Comparison of ENCODE assay signal across 17 cellular contexts in the genomic region with DNA sequence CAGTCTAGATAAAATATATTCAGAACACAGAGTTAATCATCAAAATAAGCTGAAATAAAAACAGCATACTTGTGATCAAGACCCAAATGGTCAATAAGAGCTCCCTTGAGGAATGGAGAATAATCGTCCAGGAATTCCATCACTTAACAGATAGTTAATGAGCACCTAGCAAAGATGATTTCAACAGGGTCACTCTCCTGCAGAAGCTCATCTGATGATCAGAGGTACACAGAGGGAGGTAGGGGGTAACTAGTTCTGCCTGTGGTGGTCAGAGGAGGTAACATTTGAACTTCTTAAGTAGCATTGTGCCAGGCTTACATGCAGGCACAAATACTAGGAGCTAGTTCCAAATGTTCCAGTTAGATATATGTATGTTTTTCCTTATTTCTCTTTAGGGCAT.
"Had no signal": no experiment of that assay in that cellular context is flagged by ENCODE, and none has a peak within 500 bp of the region (broad histone marks: within the 10 kb centered on the region; RNA-seq: fewer than 3 reads in every experiment).

No MANE protein-coding gene starts in this region.

- ATAC-seq: left lung; stimulated activated naive CD8-positive, alpha-beta T cell treated with anti-CD3 and anti-CD28 coated beads, Interleukin-15, Interleukin-2, amounts not matched to agents 100 U/mL and 50 U/mL, for 24 hours had no signal

- DNase-seq: activated CD4-positive, alpha-beta T cell treated with anti-CD3 and anti-CD28 coated beads, Interleukin-2, amount 50 U/mL, for 48 hours; activated gamma-delta T cell treated with Interleukin-2 at 50 U/mL for 16 hours; dermis blood vessel endothelial cell; effector memory CD4-positive, alpha-beta T cell; foreskin fibroblast; glutamatergic neuron; hypothalamus; islet precursor cell; left lung; stimulated activated CD4-positive, alpha-beta T cell treated with anti-CD3 and anti-CD28 coated beads, Interleukin-2, amount 100 ng/mL, for 24 hours; stimulated activated naive CD8-positive, alpha-beta T cell treated with anti-CD3 and anti-CD28 coated beads, Interleukin-15, Interleukin-2, amounts not matched to agents 100 U/mL and 50 U/mL, for 24 hours; substantia nigra; WERI-Rb-1 had no signal

- H3K27ac ChIP-seq: left lung, right atrium auricular region, tibial nerve, vagina, WERI-Rb-1 had no signal

- H3K9me3 ChIP-seq: left lung, right atrium auricular region, tibial nerve, vagina had no signal

- H3K27me3 ChIP-seq: cardiac muscle cell, left lung, right atrium auricular region, tibial nerve, vagina had no signal

- H3K4me3 ChIP-seq: cardiac muscle cell, left lung, right atrium auricular region, tibial nerve, vagina had no signal

- H3K36me3 ChIP-seq: cardiac muscle cell, left lung, right atrium auricular region, tibial nerve, vagina, WERI-Rb-1 had no signal
